ENCODE assay signal across 10 cellular contexts in genomic region chr7:139855498-139856270, GRCh38. TPM values are rescaled to one million over a fixed set of nuclear protein-coding genes. Genes with fewer than 3 reads are reported as not detected.
DNase-seq lines count a peak whose midpoint lies in the region; ATAC-seq, FAIRE-seq and TF ChIP-seq lines count a peak whose summit lies in the region.
"Had no signal": no experiment of that assay in that cellular context is flagged by ENCODE, and none has a peak within 500 bp of the region (broad histone marks: within the 10 kb centered on the region; RNA-seq: fewer than 3 reads in every experiment).

No MANE protein-coding gene starts in this region.

- H2AFZ ChIP-seq in IMR-90 (replicated peaks; ENCODE audit: low read length, poor library complexity), result no peak overlapping the region
- peak overlapping the region; percentile 85 for H2AFZ ChIP-seq in K562 (ENCODE audit: low read depth, low read length)
- peak overlapping the region; percentile 32 for H2AFZ ChIP-seq in osteoblast (ENCODE audit: low read length)

- H3K23ac ChIP-seq in IMR-90 (ENCODE audit: low read depth, low read length), result no peak overlapping the region

- no peaks in the 10 kb centered on the region for H3K27me3 ChIP-seq in CD8-positive, alpha-beta memory T cell (ENCODE audit: insufficient read depth, low read length, poor library complexity, severe bottlenecking)
- no peaks in the 10 kb centered on the region for H3K27me3 ChIP-seq in IMR-90 (ENCODE audit: control insufficient read depth, insufficient read depth, low read length)
- H3K27me3 ChIP-seq in K562 (ENCODE audit: control insufficient read depth in 2 of 2, insufficient read depth in 2 of 2, low read length in 2 of 2), result no peaks in the 10 kb centered on the region; a peak in 1 of 5 replicates
- no peaks in the 10 kb centered on the region for H3K27me3 ChIP-seq in osteoblast (ENCODE audit: insufficient read depth, low read length)
- H3K27me3 ChIP-seq: vagina had no signal

- H3K79me1 ChIP-seq in IMR-90 (ENCODE audit: low read depth in 1 of 2, low read length in 2 of 2), result no peaks in the 10 kb centered on the region; a peak in 1 of 4 replicates

- H2BK15ac ChIP-seq in IMR-90 (ENCODE audit: low read depth, low read length), result peak overlapping the region; percentile 11; the same call in 1 of the 3 replicates

- H2AK5ac ChIP-seq in IMR-90 (ENCODE audit: low read depth, low read length), result peak overlapping the region; percentile 54; the same call in 1 of the 2 replicates

- H2BK5ac ChIP-seq in IMR-90 (ENCODE audit: low read depth, low read length, poor library complexity, severe bottlenecking), result no peak overlapping the region

- CTCF ChIA-PET in CD8-positive, alpha-beta memory T cell (lab: Charles Lee), result no interaction called here
- CTCF ChIA-PET in IMR-90 (lab: Yijun Ruan, JAX), result interaction anchor here (0.6 kb wide), 2 partner anchors 16 to 76 kb away, joined by 3 to 4 read pairs; no protein-coding TSS in a partner anchor
- CTCF ChIA-PET in K562 (lab: Yijun Ruan, JAX; ENCODE audit: low intra/inter-chr PET ratio), result no interaction called here

- peak overlapping the region in 7 of 8 donors; percentile 38 to 89 (median 65) for H3K27ac Mint-ChIP-seq in CD8-positive, alpha-beta memory T cell

- intact Hi-C loops in IMR-90 (cut with micrococcal nuclease), result no loop called here
- intact Hi-C loops in K562 (cut with micrococcal nuclease), result no loop called here

- TF ChIP-seq POLR2A in IMR-90 (IDR thresholded peaks at IDR 0.05; ENCODE audit: low read depth, low read length), result no peak
- no peak for TF ChIP-seq POLR2A in K562 (conservative IDR thresholded peaks at IDR 0.05)

- H3K36me3 ChIP-seq in CD8-positive, alpha-beta memory T cell (ENCODE audit: insufficient read depth, low read length), result no peaks in the 10 kb centered on the region
- H3K36me3 ChIP-seq in IMR-90 (ENCODE audit: control insufficient read depth, insufficient read depth, low read length) (no peaks in the 10 kb centered on the region; the same call in 1 of the 2 replicates), K562 (ENCODE audit: control insufficient read depth, insufficient read depth, low read length) (no peaks in the 10 kb centered on the region), osteoblast (ENCODE audit: insufficient read depth, low read length) (no peaks in the 10 kb centered on the region)
- H3K36me3 ChIP-seq: vagina had no signal

- TF ChIP-seq EP300 in K562 (IDR thresholded peaks at IDR 0.05; ENCODE audit: low read length), result no peak

- H4K5ac ChIP-seq in IMR-90 (ENCODE audit: low read depth, low read length), result peak overlapping the region; percentile 75

- POLR2A ChIA-PET in CD8-positive, alpha-beta memory T cell (lab: Charles Lee), result interaction anchor here (0.5 kb wide), 1 partner anchor 49 kb away, joined by 3 read pairs; no protein-coding TSS in a partner anchor
- POLR2A ChIA-PET in IMR-90 (lab: Charles Lee; ENCODE audit: unreplicated experiment) (no interaction called here), K562 (lab: Yijun Ruan, JAX) (interaction anchor here (0.6 to 0.7 kb wide), 4 partner anchors 18 to 556 kb away, joined by 3 read pairs; no protein-coding TSS in a partner anchor)

- no peak overlapping the region for H3K4me2 ChIP-seq in IMR-90 (ENCODE audit: low read depth, low read length)
- H3K4me2 ChIP-seq in K562 (ENCODE audit: insufficient read depth, low read length), result peak overlapping the region; percentile 0; the same call in 1 of the 2 replicates
- H3K4me2 ChIP-seq in osteoblast (ENCODE audit: insufficient read depth, low read length), result no peak overlapping the region

- no peak overlapping the region for H3K4me3 ChIP-seq in CD8-positive, alpha-beta memory T cell (ENCODE audit: low read length)
- no peak overlapping the region for H3K4me3 ChIP-seq in IMR-90 (ENCODE audit: insufficient read depth, low read depth, low read length)
- no peak overlapping the region for H3K4me3 ChIP-seq in K562
- no peak overlapping the region for H3K4me3 ChIP-seq in osteoblast (ENCODE audit: insufficient read depth, low read length)
- H3K4me3 ChIP-seq: vagina had no signal

- FAIRE-seq in K562 (lab: Jason Lieb, UNC), result peak; percentile 90
- FAIRE-seq: keratinocyte had no signal

- peak overlapping the region; percentile 85 for H3K18ac ChIP-seq in IMR-90 (ENCODE audit: low read depth, low read length)

- H4K91ac ChIP-seq in IMR-90 (ENCODE audit: insufficient read depth, low read depth, low read length), result peak overlapping the region; percentile 62; the same call in 1 of the 2 replicates

- H3K9me3 Mint-ChIP-seq in CD8-positive, alpha-beta memory T cell, result no peaks in the 10 kb centered on the region

- H3K4me3 Mint-ChIP-seq in CD8-positive, alpha-beta memory T cell, result peak overlapping the region in 3 of 7 donors; percentile 2 to 40 (median 39)

- H3K9me1 ChIP-seq in IMR-90 (ENCODE audit: insufficient read depth, low read length), result 0 out of 2 replicates have a peak, but pooled peaks cover 6% of the 10 kb centered on the region
- no peaks in the 10 kb centered on the region for H3K9me1 ChIP-seq in K562 (ENCODE audit: control insufficient read depth, insufficient read depth, low read length)

- H3K79me2 ChIP-seq in K562 (ENCODE audit: control insufficient read depth, insufficient read depth, low read length) (no peaks in the 10 kb centered on the region), osteoblast (ENCODE audit: insufficient read depth, low read length) (no peaks in the 10 kb centered on the region)

- H3K4ac ChIP-seq in IMR-90 (ENCODE audit: low read depth, low read length), result peak overlapping the region; percentile 41; the same call in 1 of the 2 replicates

- peaks cover 16% of the 10 kb centered on the region for H3K4me1 ChIP-seq in CD8-positive, alpha-beta memory T cell (ENCODE audit: insufficient read depth, low read length)
- H3K4me1 ChIP-seq in IMR-90 (ENCODE audit: control insufficient read depth, insufficient read depth, low read length) (peaks cover 13% of the 10 kb centered on the region), K562 (replicated peaks in 1 of 2; ENCODE audit: control insufficient read depth in 2 of 2, insufficient read depth in 2 of 2, low read length in 2 of 2) (peaks cover 13 to 43% of the 10 kb centered on the region in 2 experiments; a peak in 4 of 5 replicates), osteoblast (ENCODE audit: insufficient read depth, low read length) (peaks cover 5% of the 10 kb centered on the region)

- ATAC-seq in GM21360 (IDR thresholded peaks at IDR 0.05; ENCODE audit: unreplicated experiment), result peak; percentile 91
- no peak for ATAC-seq in IMR-90 (ENCODE audit: low read depth)
- peak; percentile 84 for ATAC-seq in K562

- H3K4me1 Mint-ChIP-seq in CD8-positive, alpha-beta memory T cell, result peaks cover 16 to 32% (median 24%) of the 10 kb centered on the region in 3 donors

- H3K9ac ChIP-seq in IMR-90 (ENCODE audit: low read depth, low read length) (no peak overlapping the region), K562 (ENCODE audit: insufficient read depth in 1 of 2, low read depth in 2 of 2, low read length in 2 of 2) (peak overlapping the region in 1 of 2 experiments; percentile 2; a peak in 1 of 4 replicates)

- whole genome bisulfite sequencing in IMR-90 (ENCODE audit: extremely low coverage in 2 of 2, insufficient read length in 1 of 2), 2 experiments, result 93% methylated on average over 3 of the region's 9 CpGs; no CpG with 5 or more reads in 1 of the 2 experiments
- 53% methylated on average over 9 of the region's 9 CpGs for WGBS in K562 (ENCODE audit: insufficient coverage, low coverage, missing lambda C conversion rate)

- in situ Hi-C loops in IMR-90 (cut with MboI; ENCODE audit: low sequenced_read_pairs) (no loop called here), K562 (cut with MboI) (no loop called here)

- peak overlapping the region; percentile 10 for H2BK120ac ChIP-seq in IMR-90 (ENCODE audit: low read depth, low read length)

- BruUV-seq in IMR-90 (replicated peaks; lab: Mats Ljungman, UMichigan) (no TSS peak), K562 (replicated peaks; lab: Mats Ljungman, UMichigan) (no TSS peak)

- H3K9me3 ChIP-seq in CD8-positive, alpha-beta memory T cell (ENCODE audit: low read length), result no peaks in the 10 kb centered on the region
- H3K9me3 ChIP-seq in IMR-90 (ENCODE audit: control insufficient read depth, insufficient read depth, low read length), result 0 out of 2 replicates have a peak, but pooled peaks cover 2% of the 10 kb centered on the region
- H3K9me3 ChIP-seq in K562 (replicated peaks; ENCODE audit: control insufficient read depth, insufficient read depth, low read depth, low read length), result no peaks in the 10 kb centered on the region
- no peaks in the 10 kb centered on the region for H3K9me3 ChIP-seq in osteoblast (ENCODE audit: low read depth, low read length)
- H3K9me3 ChIP-seq: vagina had no signal

- dilution Hi-C loops in IMR-90 (cut with HindIII; ENCODE audit: low sequenced_read_pairs, unreplicated experiment), result no loop called here

- peak overlapping the region; percentile 70 for H3K14ac ChIP-seq in IMR-90 (replicated peaks; ENCODE audit: low read depth, low read length)

- TF ChIP-seq RAD21 in IMR-90 (IDR thresholded peaks at IDR 0.05; ENCODE audit: low read length) (no peak), K562 (CRISPR knock-in tag; conservative IDR thresholded peaks at IDR 0.05 in 1 of 2, IDR thresholded peaks at IDR 0.05 in 1 of 2) (no peak)

- DNase-seq in CD8-positive, alpha-beta memory T cell, result no peak
- DNase-seq in IMR-90, result no peak
- peak in 3 of 4 experiments; percentile 36 to 67 (median 62) for DNase-seq in K562 (ENCODE audit: extremely low read depth in 1 of 4, low spot score in 3 of 4)
- no peak for DNase-seq in osteoblast (ENCODE audit: insufficient read length, low spot score, missing footprints)
- DNase-seq in islet precursor cell, result no peak
- DNase-seq in NCI-H1092 (lab: John Stamatoyannopoulos, UW), result no peak
- no peak for DNase-seq in NCI-H146 (lab: John Stamatoyannopoulos, UW)

- H4K20me1 ChIP-seq in IMR-90 (ENCODE audit: insufficient read depth, low read length), result no peaks in the 10 kb centered on the region
- H4K20me1 ChIP-seq in K562 (replicated peaks; ENCODE audit: control insufficient read depth, insufficient read depth, low read length), result no peaks in the 10 kb centered on the region
- no peaks in the 10 kb centered on the region for H4K20me1 ChIP-seq in osteoblast (ENCODE audit: insufficient read depth, low read length)

- no peak overlapping the region for H2AK9ac ChIP-seq in IMR-90 (replicated peaks; ENCODE audit: low read depth, low read length, poor library complexity)

- H2BK20ac ChIP-seq in IMR-90 (ENCODE audit: low read depth, low read length), result peak overlapping the region; percentile 67; the same call in 1 of the 2 replicates

- peak overlapping the region; percentile 50 for H3K27ac ChIP-seq in CD8-positive, alpha-beta memory T cell (ENCODE audit: low read depth, low read length)
- peak overlapping the region; percentile 52; the same call in 1 of the 2 replicates for H3K27ac ChIP-seq in IMR-90 (ENCODE audit: insufficient read depth, low read length)
- peak overlapping the region; percentile 47; the same call in 2 of the 3 replicates for H3K27ac ChIP-seq in K562 (ENCODE audit: extremely low read depth, low read depth, low read length)
- no peak overlapping the region for H3K27ac ChIP-seq in osteoblast (ENCODE audit: low read depth, low read length)
- H3K27ac ChIP-seq: vagina had no signal

- H3K27me3 Mint-ChIP-seq in CD8-positive, alpha-beta memory T cell, result peaks cover 5 to 9% of the 10 kb centered on the region in 2 donors

- peak overlapping the region in 1 of 2 experiments; percentile 28; a peak in 1 of 4 replicates for H4K8ac ChIP-seq in IMR-90 (ENCODE audit: low read depth in 2 of 2, low read length in 2 of 2)

- TF ChIP-seq CTCF in IMR-90 (conservative IDR thresholded peaks at IDR 0.05; ENCODE audit: low read depth, low read length) (no peak), K562 (IDR thresholded peaks at IDR 0.05 in 2 of 3, conservative IDR thresholded peaks at IDR 0.05 in 1 of 3; ENCODE audit: insufficient read depth in 2 of 3, low read depth in 1 of 3, low read length in 3 of 3) (no peak; a peak in 1 of 6 replicates), osteoblast (IDR thresholded peaks at IDR 0.05; ENCODE audit: extremely low read depth, low read depth, low read length) (no peak)

- H3K56ac ChIP-seq in IMR-90 (ENCODE audit: extremely low read depth, insufficient read depth, low read length), result no peak overlapping the region

- H3K36me3 Mint-ChIP-seq in CD8-positive, alpha-beta memory T cell, result no peaks in the 10 kb centered on the region

RNA-seq across cellular contexts. Expression of gene TBXAS1, which starts 26.6 kb away (rescaled TPM):
- 1 to 10 TPM; 1.7 to 2.1 TPM for total RNA-seq in CD8-positive, alpha-beta memory T cell
- polyA plus RNA-seq in CD8-positive, alpha-beta memory T cell, result 2.9 TPM
- total RNA-seq in IMR-90 (2012; rRNA removed), result 5.3 and 5.9 TPM in 2 replicates
- polyA plus RNA-seq in IMR-90 (2012; rRNA removed), result 10.0 and 10.8 TPM in 2 replicates
- polyA plus RNA-seq in IMR-90 (2012; cell fraction: cytosol; rRNA removed), result 9.9 and 18.5 TPM in 2 replicates
- 5.7 and 23.0 TPM in 2 replicates for polyA plus RNA-seq in IMR-90 (2012; cell fraction: nucleus; rRNA removed; ENCODE audit: low replicate concordance)
- 6.1 and 7.4 TPM in 2 replicates for total RNA-seq in K562 (2011; cell fraction: chromatin; rRNA removed; ENCODE audit: low replicate concordance)
- total RNA-seq in K562 (2011; cell fraction: nucleolus; rRNA removed), result 3.2 and 6.0 TPM in 2 replicates
- total RNA-seq in K562 (2011; cell fraction: nucleoplasm; rRNA removed), result 4.2 and 10.6 TPM in 2 replicates
- total RNA-seq in K562 (2014; rRNA removed), result 1.5 and 1.7 TPM in 2 replicates
- 1.3 and 2.5 TPM in 2 replicates for total RNA-seq in K562 (2014; rRNA removed; fragmentation: Illumina TruSeq; extraction: Trizol)
- total RNA-seq in K562 (2015; rRNA removed; fragmentation: Illumina TruSeq; extraction: Trizol), result 2.6 and 2.9 TPM in 2 replicates
- 1.9 and 2.7 TPM in 2 replicates for total RNA-seq in K562 (2021)
- polyA plus RNA-seq in K562 (2011; rRNA removed), result 6.8 and 8.3 TPM in 2 replicates
- polyA plus RNA-seq in K562 (2011; cell fraction: cytosol; rRNA removed), result 3.7 and 8.3 TPM in 2 replicates
- polyA plus RNA-seq in K562 (2011; cell fraction: nucleus; rRNA removed), result 10.0 and 17.3 TPM in 2 replicates
- 2.7 and 4.5 TPM in 2 replicates for polyA plus RNA-seq in K562 (2012)
- polyA plus RNA-seq in K562 (2014; fragmentation: Illumina TruSeq; extraction: Trizol), result 2.0 and 2.2 TPM in 2 replicates
- 1 to 10 TPM; 1.1 to 1.2 TPM for polyA plus RNA-seq in K562 (2014; fragmentation: Nextera tagmentation; extraction: Ambion mirVana)
- polyA plus RNA-seq in K562 (2014; rRNA removed), result 2.4 and 3.7 TPM in 2 replicates
- 3.8 and 6.3 TPM in 2 replicates for polyA minus RNA-seq in K562 (2011; rRNA and poly(A)+ RNA removed)
- polyA minus RNA-seq in K562 (2011; cell fraction: cytosol; rRNA and poly(A)+ RNA removed), result 1.6 and 3.1 TPM in 2 replicates
- 4.4 and 4.6 TPM in 2 replicates for polyA minus RNA-seq in K562 (2011; cell fraction: nucleus; rRNA and poly(A)+ RNA removed)
- 0.59 and 0.72 TPM in 2 replicates for total RNA-seq in osteoblast

Comparison
In these comparisons a context has a peak if more than half of its experiments do, and no peak if none do; other contexts are left out.
1. DNase-seq: peak in K562 (3 of 4); none in CD8-positive, alpha-beta memory T cell (0 of 5), IMR-90 (single experiment), osteoblast (single experiment), islet precursor cell (single experiment), NCI-H1092 (single experiment) and NCI-H146 (single experiment).